In genomic region chr3:115931581-115931980, GRCh38 we compare ENCODE assay signal across 21 cellular contexts.
"Had no signal": no experiment of that assay in that cellular context is flagged by ENCODE, and none has a peak within 500 bp of the region (broad histone marks: within the 10 kb centered on the region; RNA-seq: fewer than 3 reads in every experiment).

No MANE protein-coding gene starts in this region.

- H3K27me3 ChIP-seq: right lobe of liver, testis, uterus had no signal

- H3K9me3 ChIP-seq: right lobe of liver, testis, uterus had no signal

- ATAC-seq: left cardiac atrium, right lobe of liver, WTC11 had no signal

- H3K36me3 ChIP-seq: right lobe of liver, uterus had no signal

- H3K9me3 Mint-ChIP-seq: activated naive CD8-positive, alpha-beta T cell treated with anti-CD3 and anti-CD28 coated beads, Interleukin-2, amount 10 ng/mL, durations not matched to agents 7 days and 5 days; endodermal cell; WTC11 had no signal

- H3K4me1 ChIP-seq: right lobe of liver, testis, uterus had no signal

- H3K4me3 ChIP-seq: right lobe of liver, skin epidermis, testis, uterus had no signal

- H3K4me1 Mint-ChIP-seq: activated naive CD8-positive, alpha-beta T cell treated with anti-CD3 and anti-CD28 coated beads, Interleukin-2, amount 10 ng/mL, durations not matched to agents 7 days and 5 days had no signal

- H3K36me3 Mint-ChIP-seq: activated naive CD8-positive, alpha-beta T cell treated with anti-CD3 and anti-CD28 coated beads, Interleukin-2, amount 10 ng/mL, durations not matched to agents 7 days and 5 days; memory B cell; WTC11 had no signal

- FAIRE-seq: frontal cortex had no signal

- H3K27ac Mint-ChIP-seq: activated naive CD8-positive, alpha-beta T cell treated with anti-CD3 and anti-CD28 coated beads, Interleukin-2, amount 10 ng/mL, durations not matched to agents 7 days and 5 days; activated T-cell treated with anti-CD3 and anti-CD28 coated beads, Interleukin-2, amount 50 U/mL, for 24 hours; endodermal cell; memory B cell; WTC11 had no signal

- DNase-seq: activated naive CD4-positive, alpha-beta T cell treated with Interleukin-2 at 50 U/mL for 16 hours; activated naive CD8-positive, alpha-beta T cell treated with anti-CD3 and anti-CD28 coated beads, Interleukin-2, amount 10 ng/mL, durations not matched to agents 7 days and 5 days; activated T-cell treated with anti-CD3 and anti-CD28 coated beads, Interleukin-2, amount 50 U/mL, for 24 hours; amniotic stem cell; cerebellar nuclear complex; cortex of kidney; endodermal cell; hippocampal formation; left cardiac atrium; nucleus accumbens; right lobe of liver; stimulated activated CD4-positive, alpha-beta T cell treated with anti-CD3 and anti-CD28 coated beads, Interleukin-15, amount 100 ng/mL, for 24 hours; stimulated activated naive CD4-positive, alpha-beta T cell; testis; trophoblast cell; uterus had no signal

- H3K27ac ChIP-seq: epithelial cell of prostate, right lobe of liver, skin epidermis, testis, uterus had no signal

- H3K4me3 Mint-ChIP-seq: activated naive CD8-positive, alpha-beta T cell treated with anti-CD3 and anti-CD28 coated beads, Interleukin-2, amount 10 ng/mL, durations not matched to agents 7 days and 5 days; activated T-cell treated with anti-CD3 and anti-CD28 coated beads, Interleukin-2, amount 50 U/mL, for 24 hours; endodermal cell; memory B cell; WTC11 had no signal
